Comparison of ENCODE assay signal across 9 cellular contexts in the genomic region with DNA sequence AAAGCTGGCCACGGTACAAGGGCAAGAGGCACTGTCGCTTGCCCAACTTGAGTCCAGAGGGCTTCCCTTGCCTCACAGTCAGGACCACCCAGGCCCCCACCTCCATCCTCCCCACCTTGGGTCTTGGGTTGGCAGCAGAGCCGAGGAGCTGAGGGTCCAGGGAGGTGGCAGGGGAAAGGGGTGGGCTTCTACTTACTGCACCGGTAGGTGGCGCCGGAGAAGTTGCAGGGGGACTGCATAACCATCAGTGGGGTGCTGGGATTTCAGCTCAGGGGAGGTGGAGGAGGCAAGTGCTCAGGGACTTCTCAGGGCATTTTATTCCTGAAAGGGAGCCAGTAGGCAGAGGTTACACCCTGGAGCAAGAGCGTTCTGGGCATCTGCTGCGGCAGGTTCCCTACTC. TPM values are rescaled to one million over a fixed set of nuclear protein-coding genes. Genes with fewer than 3 reads are reported as not detected.
DNase-seq lines count a peak whose midpoint lies in the region; ATAC-seq and TF ChIP-seq lines count a peak whose summit lies in the region.
"Had no signal": no experiment of that assay in that cellular context is flagged by ENCODE, and none has a peak within 500 bp of the region (broad histone marks: within the 10 kb centered on the region; RNA-seq: fewer than 3 reads in every experiment).

No MANE protein-coding gene starts in this region.

- no peak overlapping the region for H3K4me3 ChIP-seq in CD8-positive, alpha-beta T cell (ENCODE audit: low read depth, low read length)
- no peak overlapping the region for H3K4me3 ChIP-seq in LNCaP clone FGC (ENCODE audit: low read depth, low read length)
- no peak overlapping the region for H3K4me3 ChIP-seq in right atrium auricular region

- H3K4me1 Mint-ChIP-seq in CD8-positive, alpha-beta T cell (ENCODE audit: low read depth), result peaks cover 6% of the 10 kb centered on the region

- no peaks in the 10 kb centered on the region for H3K9me3 Mint-ChIP-seq in CD8-positive, alpha-beta T cell
- H3K9me3 Mint-ChIP-seq: dendritic cell treated with granulocyte-macrophage colony-stimulating factor and Interleukin-4, amounts not matched to agents 40 ng/mL and 50 ng/mL, for 4 days had no signal

- H3K27me3 Mint-ChIP-seq in CD8-positive, alpha-beta T cell (ENCODE audit: low read depth), result no peaks in the 10 kb centered on the region
- H3K27me3 Mint-ChIP-seq: dendritic cell treated with granulocyte-macrophage colony-stimulating factor and Interleukin-4, amounts not matched to agents 40 ng/mL and 50 ng/mL, for 4 days had no signal

- H3K9me3 ChIP-seq in CD8-positive, alpha-beta T cell (ENCODE audit: low read length), result no peaks in the 10 kb centered on the region
- no peaks in the 10 kb centered on the region for H3K9me3 ChIP-seq in right atrium auricular region

- H3K27ac ChIP-seq in CD8-positive, alpha-beta T cell (ENCODE audit: low read depth, low read length), result no peak overlapping the region
- H3K27ac ChIP-seq in right atrium auricular region, result no peak overlapping the region

- ATAC-seq in CD8-positive, alpha-beta T cell, result peak; percentile 62

- peak in 6 of 7 experiments; percentile 11 to 55 (median 42) for DNase-seq in CD8-positive, alpha-beta T cell
- no peak for DNase-seq in LNCaP clone FGC (ENCODE audit: low read depth)
- DNase-seq in activated gamma-delta T cell treated with anti-CD3 and anti-CD28 coated beads, Interleukin-2, amount 50 U/mL, for 16 hours (ENCODE audit: low read depth), result peak; percentile 13
- DNase-seq in right atrium auricular region (ENCODE audit: low spot score), result no peak
- DNase-seq in stimulated activated CD8-positive, alpha-beta memory T cell treated with anti-CD3 and anti-CD28 coated beads, Interleukin-12 subunit alpha, Interleukin-12 subunit beta, amount 100 ng/mL, for 4 hours (ENCODE audit: low read depth), result peak; percentile 11
- DNase-seq in GM20000 (ENCODE audit: low spot score), result no peak
- DNase-seq in SKM-1 treated with dmso at 0.1 percent for 144 hours (lab: John Stamatoyannopoulos, UW; ENCODE audit: unreplicated experiment), result no peak
- no peak for DNase-seq in NCI-H2107 (lab: John Stamatoyannopoulos, UW)

- H3K36me3 Mint-ChIP-seq in CD8-positive, alpha-beta T cell, result peaks cover 3% of the 10 kb centered on the region

- H3K36me3 ChIP-seq in CD8-positive, alpha-beta T cell (ENCODE audit: insufficient read depth, low read length), result no peaks in the 10 kb centered on the region
- no peaks in the 10 kb centered on the region for H3K36me3 ChIP-seq in right atrium auricular region

- TF ChIP-seq CTCF in CD8-positive, alpha-beta T cell (IDR thresholded peaks at IDR 0.05), result peak; percentile 36
- TF ChIP-seq CTCF in LNCaP clone FGC (IDR thresholded peaks at IDR 0.05; ENCODE audit: control insufficient read depth, extremely low read depth, insufficient read depth) (peak; percentile 35; the same call in 1 of the 2 replicates), right atrium auricular region (IDR thresholded peaks at IDR 0.05) (peak; percentile 34 to 65), GM20000 (IDR thresholded peaks at IDR 0.05; ENCODE audit: extremely low read depth, missing control alignments) (no peak)

- intact Hi-C loops in CD8-positive, alpha-beta T cell (cut with DNase I, micrococcal nuclease), result loop anchor here (2.0 to 5.0 kb wide), 2 partner anchors 229 to 230 kb away; no protein-coding TSS in a partner anchor

- H3K27ac Mint-ChIP-seq in CD8-positive, alpha-beta T cell, result no peak overlapping the region
- H3K27ac Mint-ChIP-seq: dendritic cell treated with granulocyte-macrophage colony-stimulating factor and Interleukin-4, amounts not matched to agents 40 ng/mL and 50 ng/mL, for 4 days had no signal

- no peaks in the 10 kb centered on the region for H3K27me3 ChIP-seq in CD8-positive, alpha-beta T cell (ENCODE audit: insufficient read depth, low read length)
- no peaks in the 10 kb centered on the region for H3K27me3 ChIP-seq in right atrium auricular region

- POLR2A ChIA-PET in CD8-positive, alpha-beta T cell (lab: Charles Lee), result interaction anchor here (1.1 kb wide), 1 partner anchor 11 kb away, joined by 8 read pairs; no protein-coding TSS in a partner anchor

- H3K4me3 Mint-ChIP-seq in CD8-positive, alpha-beta T cell, result no peak overlapping the region
- H3K4me3 Mint-ChIP-seq: dendritic cell treated with granulocyte-macrophage colony-stimulating factor and Interleukin-4, amounts not matched to agents 40 ng/mL and 50 ng/mL, for 4 days had no signal

- H3K4me1 ChIP-seq in CD8-positive, alpha-beta T cell (ENCODE audit: insufficient read depth, low read length), result no peaks in the 10 kb centered on the region
- H3K4me1 ChIP-seq in right atrium auricular region, result peaks cover 0 to 9% of the 10 kb centered on the region in 2 donors

- CTCF ChIA-PET in CD8-positive, alpha-beta T cell (lab: Charles Lee), result interaction anchor here (0.6 to 1.7 kb wide), 10 partner anchors 9 to 236 kb away, joined by 3 to 10 read pairs (median 4); a partner anchor contains a TSS

RNA-seq across cellular contexts. Expression of a gene that starts 44.0 kb away (rescaled TPM):
- total RNA-seq in CD8-positive, alpha-beta T cell, result 10 to 100 TPM; 14.3 to 14.8 TPM
- 1 to 10 TPM; 2.4 to 6.8 TPM for total RNA-seq in right atrium auricular region

RNA-seq across cellular contexts. Expression of a gene that starts 56.8 kb away (rescaled TPM):
- total RNA-seq in CD8-positive, alpha-beta T cell, result 1 to 10 TPM; 3.5 to 4.1 TPM
- 1 to 10 TPM; 1.9 to 3.3 TPM for total RNA-seq in right atrium auricular region

Comparison
In these comparisons a context has a peak if more than half of its experiments do, and no peak if none do; other contexts are left out.
1. DNase-seq: peak in CD8-positive, alpha-beta T cell (6 of 7), activated gamma-delta T cell treated with anti-CD3 and anti-CD28 coated beads, Interleukin-2, amount 50 U/mL, for 16 hours (single experiment) and stimulated activated CD8-positive, alpha-beta memory T cell treated with anti-CD3 and anti-CD28 coated beads, Interleukin-12 subunit alpha, Interleukin-12 subunit beta, amount 100 ng/mL, for 4 hours (single experiment); none in LNCaP clone FGC (single experiment), right atrium auricular region (single experiment), GM20000 (single experiment), SKM-1 treated with dmso at 0.1 percent for 144 hours (single experiment) and NCI-H2107 (single experiment).